ENCODE assay signal across 19 cellular contexts in the genomic region with DNA sequence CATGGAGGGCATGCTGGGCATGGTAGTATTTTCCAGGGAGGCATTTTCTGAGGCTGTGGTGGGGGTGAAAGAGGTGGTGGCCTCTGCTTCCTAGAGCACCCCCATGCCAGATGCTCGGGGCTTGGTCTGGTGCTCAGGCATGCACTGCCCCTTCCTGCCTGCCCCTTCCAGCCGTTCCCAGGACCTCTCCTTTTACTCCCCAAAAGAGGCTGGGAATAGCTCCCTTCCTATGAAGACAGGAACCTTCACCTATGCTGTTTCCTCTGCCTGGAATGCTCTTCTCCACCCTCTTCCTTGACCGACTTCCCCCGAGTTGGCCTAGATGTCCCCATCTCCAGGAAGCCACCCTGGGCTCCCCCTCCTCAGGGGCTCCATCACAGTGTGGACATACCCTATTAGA. TPM values are rescaled to one million over a fixed set of nuclear protein-coding genes. Genes with fewer than 3 reads are reported as not detected.
DNase-seq lines count a peak whose midpoint lies in the region; ATAC-seq and TF ChIP-seq lines count a peak whose summit lies in the region.
"Had no signal": no experiment of that assay in that cellular context is flagged by ENCODE, and none has a peak within 500 bp of the region (broad histone marks: within the 10 kb centered on the region; RNA-seq: fewer than 3 reads in every experiment).

No MANE protein-coding gene starts in this region.

- no peaks in the 10 kb centered on the region for H3K36me3 ChIP-seq in SK-N-SH (replicated peaks in 1 of 2; ENCODE audit: control insufficient read depth in 1 of 2, insufficient read depth in 2 of 2, low read length in 1 of 2)
- no peaks in the 10 kb centered on the region for H3K36me3 ChIP-seq in hepatocyte (replicated peaks; ENCODE audit: insufficient read depth, low read depth)
- no peaks in the 10 kb centered on the region for H3K36me3 ChIP-seq in prostate gland

- H3K27me3 ChIP-seq in SK-N-SH (ENCODE audit: insufficient read depth) (no peaks in the 10 kb centered on the region), hepatocyte (no peaks in the 10 kb centered on the region), prostate gland (replicated peaks; ENCODE audit: insufficient read depth) (no peaks in the 10 kb centered on the region)

- TF ChIP-seq POLR2A in prostate gland (IDR thresholded peaks at IDR 0.05) = no peak

- TF ChIP-seq RAD21 in SK-N-SH (IDR thresholded peaks at IDR 0.05; ENCODE audit: low read length) = no peak

- no peak for ATAC-seq in SK-N-SH treated with all-trans-retinoic acid at 6 μM for 48 hours
- ATAC-seq in HG03045 (IDR thresholded peaks at IDR 0.05; ENCODE audit: unreplicated experiment) = no peak
- ATAC-seq in activated CD8-positive, alpha-beta memory T cell treated with anti-CD3 and anti-CD28 coated beads, Interleukin-2, amount 10 ng/mL, durations not matched to agents 7 days and 5 days = no peak
- ATAC-seq: GM12878 had no signal

- H3K27ac ChIP-seq in SK-N-SH (ENCODE audit: low read depth in 2 of 2, low read length in 1 of 2) (peak overlapping the region; percentile 43 to 58), hepatocyte (peak overlapping the region; percentile 79), prostate gland (peak overlapping the region; percentile 53)
- H3K27ac ChIP-seq: HL-60 had no signal

- peak overlapping the region; percentile 97 for H3K27ac Mint-ChIP-seq in type B pancreatic cell
- H3K27ac Mint-ChIP-seq in activated CD8-positive, alpha-beta memory T cell treated with anti-CD3 and anti-CD28 coated beads, Interleukin-2, amount 10 ng/mL, durations not matched to agents 7 days and 5 days = no peak overlapping the region

- H3K9me2 ChIP-seq in SK-N-SH (no peaks in the 10 kb centered on the region), hepatocyte (replicated peaks; ENCODE audit: insufficient read depth) (no peaks in the 10 kb centered on the region)

- no peaks in the 10 kb centered on the region for H3K9me3 Mint-ChIP-seq in type B pancreatic cell
- H3K9me3 Mint-ChIP-seq in activated CD8-positive, alpha-beta memory T cell treated with anti-CD3 and anti-CD28 coated beads, Interleukin-2, amount 10 ng/mL, durations not matched to agents 7 days and 5 days (ENCODE audit: low read depth) = no peaks in the 10 kb centered on the region

- H3K4me3 ChIP-seq in SK-N-SH (ENCODE audit: low read depth in 2 of 2, low read length in 1 of 2) (no peak overlapping the region), hepatocyte (no peak overlapping the region), prostate gland (no peak overlapping the region)
- H3K4me3 ChIP-seq: GM12878 had no signal

- H3K4me2 ChIP-seq in SK-N-SH (0 out of 2 replicates have a peak overlapping the region, but pooled peaks have one; percentile 3), hepatocyte (no peak overlapping the region)

- 77% methylated on average over 4 of the region's 4 CpGs for WGBS in SK-N-SH (ENCODE audit: low lambda C conversion rate)
- WGBS in hepatocyte (ENCODE audit: low lambda C conversion rate, missing lambda C conversion rate) = 88% methylated on average over 4 of the region's 4 CpGs
- 78% methylated on average over 4 of the region's 4 CpGs for WGBS in prostate gland

- no peaks in the 10 kb centered on the region for H4K20me1 ChIP-seq in SK-N-SH (ENCODE audit: insufficient read depth)
- no peaks in the 10 kb centered on the region for H4K20me1 ChIP-seq in hepatocyte (ENCODE audit: insufficient read depth, poor library complexity, severe bottlenecking)

- H3K36me3 Mint-ChIP-seq in type B pancreatic cell = no peaks in the 10 kb centered on the region
- no peaks in the 10 kb centered on the region for H3K36me3 Mint-ChIP-seq in activated CD8-positive, alpha-beta memory T cell treated with anti-CD3 and anti-CD28 coated beads, Interleukin-2, amount 10 ng/mL, durations not matched to agents 7 days and 5 days

- intact Hi-C loops in prostate gland (cut with DNase I) = no loop called here

- H3K9me3 ChIP-seq in SK-N-SH (no peaks in the 10 kb centered on the region), hepatocyte (ENCODE audit: low read depth) (no peaks in the 10 kb centered on the region), prostate gland (no peaks in the 10 kb centered on the region)

- H3K27me3 Mint-ChIP-seq in type B pancreatic cell = no peaks in the 10 kb centered on the region
- peaks cover 10% of the 10 kb centered on the region for H3K27me3 Mint-ChIP-seq in activated CD8-positive, alpha-beta memory T cell treated with anti-CD3 and anti-CD28 coated beads, Interleukin-2, amount 10 ng/mL, durations not matched to agents 7 days and 5 days

- TF ChIP-seq EP300 in SK-N-SH (IDR thresholded peaks at IDR 0.05; ENCODE audit: borderline replicate concordance in 1 of 2, low read depth in 1 of 2, low read length in 1 of 2) = no peak

- POLR2A ChIA-PET in SK-N-SH (lab: Yijun Ruan, JAX) = no interaction called here

- H3F3A ChIP-seq in SK-N-SH (replicated peaks; ENCODE audit: insufficient read depth) = peaks cover 12% of the 10 kb centered on the region

- peak overlapping the region; percentile 61 for H3K4me3 Mint-ChIP-seq in type B pancreatic cell
- H3K4me3 Mint-ChIP-seq in activated CD8-positive, alpha-beta memory T cell treated with anti-CD3 and anti-CD28 coated beads, Interleukin-2, amount 10 ng/mL, durations not matched to agents 7 days and 5 days = no peak overlapping the region

- H3K9ac ChIP-seq in SK-N-SH = no peak overlapping the region

- TF ChIP-seq CTCF in SK-N-SH (IDR thresholded peaks at IDR 0.05) (no peak), hepatocyte (IDR thresholded peaks at IDR 0.05; ENCODE audit: poor library complexity) (no peak), prostate gland (IDR thresholded peaks at IDR 0.05) (no peak), type B pancreatic cell (conservative IDR thresholded peaks at IDR 0.05) (no peak)

- peaks cover 26% of the 10 kb centered on the region for H3K4me1 Mint-ChIP-seq in type B pancreatic cell (ENCODE audit: unreplicated experiment)
- no peaks in the 10 kb centered on the region for H3K4me1 Mint-ChIP-seq in activated CD8-positive, alpha-beta memory T cell treated with anti-CD3 and anti-CD28 coated beads, Interleukin-2, amount 10 ng/mL, durations not matched to agents 7 days and 5 days

- no peak for DNase-seq in SK-N-SH
- DNase-seq in hepatocyte (ENCODE audit: low spot score) = no peak
- DNase-seq in prostate gland (ENCODE audit: low spot score) = no peak
- DNase-seq in type B pancreatic cell (ENCODE audit: extremely low spot score, unreplicated experiment) = no peak
- no peak for DNase-seq in activated CD8-positive, alpha-beta memory T cell treated with anti-CD3 and anti-CD28 coated beads, Interleukin-2, amount 10 ng/mL, durations not matched to agents 7 days and 5 days
- no peak for DNase-seq in SIG-M5 (lab: John Stamatoyannopoulos, UW)
- DNase-seq: 8988T; activated CD4-positive, alpha-beta T cell treated with anti-CD3 and anti-CD28 coated beads for 1 hour; activated effector memory CD4-positive, alpha-beta T cell treated with Interleukin-2 at 50 U/mL for 16 hours; GOT3; NCI-H2081; T1000 had no signal

- H3K79me2 ChIP-seq in SK-N-SH (ENCODE audit: insufficient read depth) (no peaks in the 10 kb centered on the region), hepatocyte (no peaks in the 10 kb centered on the region)

- H2AFZ ChIP-seq in SK-N-SH (ENCODE audit: low read depth) (no peak overlapping the region), hepatocyte (no peak overlapping the region)

- CTCF ChIA-PET in SK-N-SH (lab: Yijun Ruan, JAX) = interaction anchor here (1.0 to 11.2 kb wide), 14 partner anchors 9 to 117 kb away, joined by 3 to 93 read pairs (median 6); partner anchors contain the start of gene EDN2
- CTCF ChIA-PET in activated CD8-positive, alpha-beta memory T cell treated with anti-CD3 and anti-CD28 coated beads, Interleukin-2, amount 10 ng/mL, durations not matched to agents 7 days and 5 days (lab: Charles Lee) = interaction anchor here (1.6 kb wide), 1 partner anchor 38 kb away, joined by 4 read pairs; no protein-coding TSS in a partner anchor

- H3K4me1 ChIP-seq in SK-N-SH (ENCODE audit: control insufficient read depth in 1 of 2, insufficient read depth in 2 of 2, low read depth in 1 of 2, low read length in 1 of 2) = peaks cover 29 to 55% of the 10 kb centered on the region in 2 experiments
- H3K4me1 ChIP-seq in hepatocyte (ENCODE audit: insufficient read depth) = peaks cover 46% of the 10 kb centered on the region
- H3K4me1 ChIP-seq in prostate gland (replicated peaks) = peaks cover 14% of the 10 kb centered on the region

TF ChIP-seq in SK-N-SH, 30 proteins besides CTCF, POLR2A, EP300 and RAD21 (continues in another document):
- TF ChIP-seq MAX (IDR thresholded peaks at IDR 0.05; ENCODE audit: low read depth) = no peak
- TF ChIP-seq MXI1 (IDR thresholded peaks at IDR 0.05; ENCODE audit: low read depth, low read length) = no peak
- no peak for TF ChIP-seq TCF12 (IDR thresholded peaks at IDR 0.05)
- TF ChIP-seq POLR2AphosphoS5 (IDR thresholded peaks at IDR 0.05; ENCODE audit: low read depth, low read length) = no peak
- no peak for TF ChIP-seq FOXM1 (IDR thresholded peaks at IDR 0.05; ENCODE audit: low read depth)
- TF ChIP-seq EZH2phosphoT487 (IDR thresholded peaks at IDR 0.05; ENCODE audit: borderline replicate concordance, low read depth) = no peak
- TF ChIP-seq RXRA (IDR thresholded peaks at IDR 0.05; ENCODE audit: borderline replicate concordance, low read depth) = no peak

TF ChIP-seq in SK-N-SH treated with all-trans-retinoic acid at 6 μM for 48 hours, 23 proteins besides CTCF, POLR2A, EP300 and RAD21:
- TF ChIP-seq ARNTL (CRISPR knock-in tag; IDR thresholded peaks at IDR 0.05; ENCODE audit: borderline replicate concordance, low read depth) = no peak
- no peak for TF ChIP-seq ZC3H10 (CRISPR knock-in tag; IDR thresholded peaks at IDR 0.05)
- TF ChIP-seq ISL1 (CRISPR knock-in tag; IDR thresholded peaks at IDR 0.05) = no peak
- no peak for TF ChIP-seq ZNF70 (CRISPR knock-in tag; IDR thresholded peaks at IDR 0.05)
- no peak for TF ChIP-seq GLIS3 (CRISPR knock-in tag; IDR thresholded peaks at IDR 0.05)

RNA-seq across cellular contexts. Expression of gene EDN2, which starts 9.1 kb away (rescaled TPM):
- polyA plus RNA-seq in SK-N-SH (2012; rRNA removed) (0.97 and 1.7 TPM in 2 replicates), hepatocyte (2.3 and 2.7 TPM in 2 replicates)
- 0.77 and 0.84 TPM in 2 replicates for polyA plus RNA-seq in SK-N-SH (2012; cell fraction: cytosol; rRNA removed)
- polyA plus RNA-seq in SK-N-SH (2012; cell fraction: nucleus; rRNA removed) = 0.75 and 1.2 TPM in 2 replicates
- total RNA-seq in hepatocyte (0.36 and 0.40 TPM in 2 replicates), prostate gland (10 to 100 TPM in 1 of 2 donors, 1 to 10 TPM in 1; 2.6 to 12.6 TPM), type B pancreatic cell (ENCODE audit: low replicate concordance) (0.24 and 1.0 TPM in 2 replicates)
- total RNA-seq in activated CD8-positive, alpha-beta memory T cell treated with anti-CD3 and anti-CD28 coated beads, Interleukin-2, amount 10 ng/mL, durations not matched to agents 7 days and 5 days = not detected
- total RNA-seq: myocyte, pulmonary artery endothelial cell, SK-MEL-5 had no signal
